ENCODE assay signal across 9 cellular contexts in the genomic region with DNA sequence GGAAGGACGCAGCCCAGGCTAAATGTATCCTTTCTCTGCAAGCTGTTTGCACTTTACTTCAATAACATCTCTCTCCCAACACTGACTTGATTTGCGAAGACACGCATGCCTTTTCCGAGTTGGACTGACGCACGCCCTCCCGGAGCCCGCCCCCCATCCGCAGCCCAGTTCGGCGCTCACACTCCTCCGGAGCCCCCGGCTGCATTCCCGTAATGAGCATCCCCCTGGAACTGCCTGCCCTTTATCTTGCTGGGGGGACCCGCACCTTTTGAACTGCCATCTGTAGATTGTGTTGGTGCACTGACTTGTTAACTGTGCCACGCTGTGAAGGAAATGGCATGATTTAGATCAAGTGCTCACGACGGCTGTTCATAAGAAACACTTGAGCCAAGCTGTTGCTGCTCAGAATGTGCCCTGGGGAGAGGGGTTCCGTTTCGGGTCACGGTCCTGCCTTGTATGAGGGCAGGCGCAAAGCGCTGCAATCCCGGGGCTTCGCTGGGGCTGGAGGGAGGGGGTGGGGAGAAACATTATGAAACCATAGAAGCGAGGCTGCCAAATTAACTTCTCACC.
DNase-seq lines count a peak whose midpoint lies in the region; ATAC-seq and TF ChIP-seq lines count a peak whose summit lies in the region.
"Had no signal": no experiment of that assay in that cellular context is flagged by ENCODE, and none has a peak within 500 bp of the region (broad histone marks: within the 10 kb centered on the region; RNA-seq: fewer than 3 reads in every experiment).

No MANE protein-coding gene starts in this region.

- TF ChIP-seq EP300 in suprapubic skin (IDR thresholded peaks at IDR 0.05): no peak

- 4% methylated on average over 26 of the region's 26 CpGs for WGBS in lung, 2 donors
- 7% methylated on average over 20 of the region's 26 CpGs for WGBS in suprapubic skin
- WGBS in adrenal gland, 4 donors: 27 to 46% (median 37%) methylated on average over 24 to 26 of the region's 26 CpGs

- H3K4me3 ChIP-seq in dorsolateral prefrontal cortex (peak overlapping the region; percentile 5 to 64 (median 37)), lung (peak overlapping the region; percentile 1), suprapubic skin (peak overlapping the region; percentile 21), adrenal gland (peak overlapping the region in 1 of 4 donors; percentile 19)

- H3K4me1 ChIP-seq in lung (ENCODE audit: control insufficient read depth in 2 of 2, insufficient read depth in 2 of 2, low read length in 2 of 2) (peaks cover 5 to 6% of the 10 kb centered on the region in 2 donors), suprapubic skin (peaks cover 17% of the 10 kb centered on the region), adrenal gland (replicated peaks in 1 of 2) (no peaks in the 10 kb centered on the region)

- no peak for TF ChIP-seq CTCF in dorsolateral prefrontal cortex (IDR thresholded peaks at IDR 0.05 in 54 of 56, conservative IDR thresholded peaks at IDR 0.05 in 2 of 56; ENCODE audit: low read depth in 1 of 56, partially characterized antibody in 56 of 56)
- no peak for TF ChIP-seq CTCF in lung (IDR thresholded peaks at IDR 0.05; ENCODE audit: control extremely low read depth, extremely low read depth)
- TF ChIP-seq CTCF in suprapubic skin (IDR thresholded peaks at IDR 0.05): no peak
- TF ChIP-seq CTCF in adrenal gland (IDR thresholded peaks at IDR 0.05): no peak

- DNase-seq in NCI-H1417 (lab: John Stamatoyannopoulos, UW) (peak in 2 of 3 experiments; percentile 39 to 60), NCI-H1417 treated with DMSO at 0.1 percent for 48 hours (lab: John Stamatoyannopoulos, UW) (no peak), dorsolateral prefrontal cortex (no peak), lung (ENCODE audit: low spot score) (no peak), suprapubic skin (ENCODE audit: low spot score in 2 of 2) (no peak), adrenal gland (no peak)

- peaks cover 0 to 57% (median 18%) of the 10 kb centered on the region in 45 donors for H3K27me3 ChIP-seq in dorsolateral prefrontal cortex
- H3K27me3 ChIP-seq in lung (ENCODE audit: control insufficient read depth, insufficient read depth): no peaks in the 10 kb centered on the region
- H3K27me3 ChIP-seq in suprapubic skin: peaks cover 31% of the 10 kb centered on the region
- H3K27me3 ChIP-seq in adrenal gland: peaks cover 30% of the 10 kb centered on the region

- H3K9me3 ChIP-seq in lung (ENCODE audit: control insufficient read depth in 2 of 2, insufficient read depth in 1 of 2, low read length in 1 of 2): peaks cover 0 to 2% of the 10 kb centered on the region in 2 donors
- no peaks in the 10 kb centered on the region for H3K9me3 ChIP-seq in suprapubic skin
- H3K9me3 ChIP-seq in adrenal gland (replicated peaks in 1 of 3): no peaks in the 10 kb centered on the region

- H3K27ac ChIP-seq in dorsolateral prefrontal cortex: no peak overlapping the region
- H3K27ac ChIP-seq in lung (ENCODE audit: low read depth in 1 of 2, low read length in 1 of 2): no peak overlapping the region
- no peak overlapping the region for H3K27ac ChIP-seq in suprapubic skin
- no peak overlapping the region for H3K27ac ChIP-seq in adrenal gland
- H3K27ac ChIP-seq: 22Rv1 had no signal

- ATAC-seq in lung (ENCODE audit: insufficient read depth, low FRiP score): peak; percentile 49
- no peak for ATAC-seq in GM21367 (IDR thresholded peaks at IDR 0.05; ENCODE audit: unreplicated experiment)
- no peak for ATAC-seq in GM18909 (IDR thresholded peaks at IDR 0.05; ENCODE audit: poor library complexity, unreplicated experiment)

- no peak for TF ChIP-seq POLR2A in suprapubic skin (IDR thresholded peaks at IDR 0.05)
- TF ChIP-seq POLR2A in adrenal gland (IDR thresholded peaks at IDR 0.05): no peak

- H3K36me3 ChIP-seq in lung (ENCODE audit: control insufficient read depth in 2 of 2, insufficient read depth in 2 of 2, low read length in 2 of 2) (no peaks in the 10 kb centered on the region), suprapubic skin (no peaks in the 10 kb centered on the region), adrenal gland (replicated peaks in 1 of 2) (no peaks in the 10 kb centered on the region)

- intact Hi-C loops in dorsolateral prefrontal cortex (cut with DNase I): no loop called here
- intact Hi-C loops in adrenal gland (cut with DNase I): no loop called here

Comparison
In these comparisons a context has a peak if more than half of its experiments do, and no peak if none do; other contexts are left out.
1. DNase-seq: peak in NCI-H1417 (2 of 3); none in NCI-H1417 treated with DMSO at 0.1 percent for 48 hours (single experiment), dorsolateral prefrontal cortex (0 of 10), lung (single experiment), suprapubic skin (0 of 2) and adrenal gland (0 of 7).